Comparison of ENCODE assay signal across 19 cellular contexts in the genomic region with DNA sequence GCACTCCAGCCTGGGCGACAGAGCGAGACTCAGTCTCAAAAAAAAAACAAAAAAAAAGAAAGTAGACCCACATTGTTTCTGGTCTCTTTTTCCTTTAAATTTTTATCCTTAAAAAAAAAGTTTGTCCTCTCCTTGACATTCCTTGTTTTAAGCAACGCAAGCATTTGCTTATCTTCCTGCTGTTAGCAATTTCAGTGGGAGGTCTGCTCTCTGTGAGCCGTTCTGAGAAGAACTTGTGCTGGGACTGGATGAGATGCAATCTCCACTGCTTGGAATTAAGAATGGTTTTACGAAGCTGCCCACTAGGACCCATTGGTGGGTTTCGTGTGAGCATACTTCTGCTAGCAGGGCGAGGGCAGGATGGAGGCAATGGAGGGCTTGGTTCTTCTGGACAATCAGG.
A peak's percentile ranks its signal among the peaks of the same experiment; 100 is the strongest.
DNase-seq lines count a peak whose midpoint lies in the region; ATAC-seq and TF ChIP-seq lines count a peak whose summit lies in the region.
"Had no signal": no experiment of that assay in that cellular context is flagged by ENCODE, and none has a peak within 500 bp of the region (broad histone marks: within the 10 kb centered on the region; RNA-seq: fewer than 3 reads in every experiment).

No MANE protein-coding gene starts in this region.

- no peaks in the 10 kb centered on the region for H3K9me3 ChIP-seq in cardiac muscle cell (ENCODE audit: low read depth)
- H3K9me3 ChIP-seq in parathyroid adenoma (ENCODE audit: control insufficient read depth, low read length), result no peaks in the 10 kb centered on the region
- H3K9me3 ChIP-seq: SJCRH30 had no signal

- ATAC-seq in left ventricle myocardium superior (no peak), GM21390 (IDR thresholded peaks at IDR 0.05; ENCODE audit: unreplicated experiment) (no peak), GM18861 (IDR thresholded peaks at IDR 0.05; ENCODE audit: unreplicated experiment) (no peak), HG03196 (IDR thresholded peaks at IDR 0.05; ENCODE audit: unreplicated experiment) (no peak)
- ATAC-seq in naive thymus-derived CD8-positive, alpha-beta T cell, result no peak
- ATAC-seq: GM12878 had no signal

- H3K9ac ChIP-seq in parathyroid adenoma, result no peak overlapping the region

- POLR2A ChIA-PET in naive thymus-derived CD8-positive, alpha-beta T cell (lab: Charles Lee), result no interaction called here

- no peaks in the 10 kb centered on the region for H3K36me3 Mint-ChIP-seq in naive thymus-derived CD8-positive, alpha-beta T cell

- peak overlapping the region in 1 of 10 donors; percentile 85 for H3K27ac Mint-ChIP-seq in naive thymus-derived CD8-positive, alpha-beta T cell

- no peaks in the 10 kb centered on the region for H3K27me3 ChIP-seq in cardiac muscle cell
- H3K27me3 ChIP-seq in parathyroid adenoma (ENCODE audit: control insufficient read depth, insufficient read depth, low read length), result no peaks in the 10 kb centered on the region

- H3K4me1 ChIP-seq in cardiac muscle cell (ENCODE audit: low read depth) (peaks cover 9% of the 10 kb centered on the region), parathyroid adenoma (peaks cover 29% of the 10 kb centered on the region)

- H3K36me3 ChIP-seq in cardiac muscle cell, result no peaks in the 10 kb centered on the region
- H3K36me3 ChIP-seq in parathyroid adenoma (ENCODE audit: control insufficient read depth, insufficient read depth, low read length), result no peaks in the 10 kb centered on the region
- H3K36me3 ChIP-seq: SJCRH30 had no signal

- peaks cover 21 to 47% (median 34%) of the 10 kb centered on the region in 5 donors for H3K27me3 Mint-ChIP-seq in naive thymus-derived CD8-positive, alpha-beta T cell

- intact Hi-C loops in left ventricle myocardium superior (cut with micrococcal nuclease), result no loop called here

- TF ChIP-seq CTCF in cardiac muscle cell (IDR thresholded peaks at IDR 0.05; ENCODE audit: low read depth, low read length) (no peak), fibroblast of villous mesenchyme (IDR thresholded peaks at IDR 0.05; ENCODE audit: insufficient read depth, low read depth, low read length) (no peak), parathyroid adenoma (IDR thresholded peaks at IDR 0.05) (no peak)

- no peaks in the 10 kb centered on the region for H3K9me3 Mint-ChIP-seq in naive thymus-derived CD8-positive, alpha-beta T cell

- H3K4me3 ChIP-seq in cardiac muscle cell (no peak overlapping the region), fibroblast of villous mesenchyme (ENCODE audit: low read depth, low read length) (no peak overlapping the region), parathyroid adenoma (ENCODE audit: low read depth, low read length) (peak overlapping the region; percentile 52)
- H3K4me3 ChIP-seq: GM12878, SJCRH30 had no signal

- H3K79me2 ChIP-seq in parathyroid adenoma, result peaks cover 7% of the 10 kb centered on the region

- peak overlapping the region; percentile 67 for H3K4me2 ChIP-seq in parathyroid adenoma (ENCODE audit: low read length)

- no peak overlapping the region for H3K4me3 Mint-ChIP-seq in naive thymus-derived CD8-positive, alpha-beta T cell

- peak; percentile 18 to 73 for DNase-seq in cardiac muscle cell (ENCODE audit: low read depth in 1 of 2, low spot score in 1 of 2)
- no peak for DNase-seq in left ventricle myocardium superior
- peak; percentile 63 for DNase-seq in fibroblast of villous mesenchyme (ENCODE audit: low read depth)
- DNase-seq in naive thymus-derived CD8-positive, alpha-beta T cell, result no peak
- DNase-seq: 8988T; GDM1; GOT3; NCI-H1417; NCI-H187 treated with DMSO at 0.1 percent for 48 hours; NCI-H345; NCI-H526 treated with DMSO at 0.1 percent for 48 hours; NK-92 treated with Interleukin-12 subunit alpha and Interleukin-12 subunit beta, amount 100 ng/mL, for 24 hours; SJCRH30 had no signal

- no peak overlapping the region for H2AFZ ChIP-seq in parathyroid adenoma

- H3K27ac ChIP-seq in cardiac muscle cell (no peak overlapping the region), parathyroid adenoma (peak overlapping the region; percentile 97)
- H3K27ac ChIP-seq: RWPE1, SJCRH30 had no signal

- peaks cover 4 to 9% (median 7%) of the 10 kb centered on the region in 4 donors for H3K4me1 Mint-ChIP-seq in naive thymus-derived CD8-positive, alpha-beta T cell

Comparison
In these comparisons a context has a peak if more than half of its experiments do, and no peak if none do; other contexts are left out.
1. DNase-seq: peak in cardiac muscle cell (2 of 2) and fibroblast of villous mesenchyme (single experiment); none in left ventricle myocardium superior (single experiment) and naive thymus-derived CD8-positive, alpha-beta T cell (0 of 10).